31 cellular contexts compared by ENCODE assay signal in the genomic region with DNA sequence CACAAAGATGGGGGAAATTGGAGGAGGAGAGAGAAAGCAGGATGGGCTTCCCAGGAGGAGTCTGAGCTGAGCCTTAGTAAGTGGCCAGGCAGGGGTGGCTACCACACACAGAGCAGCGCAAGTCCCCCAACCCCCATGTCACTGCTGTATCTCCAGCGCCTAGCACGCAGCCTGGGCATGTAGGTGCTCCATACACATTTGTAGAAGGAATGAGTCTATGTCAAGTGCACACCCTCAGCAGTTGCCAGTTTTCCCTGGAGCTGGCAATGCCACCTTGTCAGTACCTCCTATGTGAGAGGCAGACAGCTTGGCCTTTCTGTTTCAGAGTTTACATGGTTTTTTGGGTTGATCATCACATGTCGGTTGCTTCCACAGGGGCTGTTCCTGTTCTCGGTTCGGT.
"Had no signal": no experiment of that assay in that cellular context is flagged by ENCODE, and none has a peak within 500 bp of the region (broad histone marks: within the 10 kb centered on the region; RNA-seq: fewer than 3 reads in every experiment).

No MANE protein-coding gene starts in this region.

- H3K36me3 ChIP-seq: adrenal gland, cardiac muscle cell, pancreas, suprapubic skin had no signal

- ATAC-seq: left colon, lower lobe of right lung, pancreas, psoas muscle, T-cell had no signal

- H3K4me1 ChIP-seq: adrenal gland, ascending aorta, lower lobe of right lung, pancreas, psoas muscle, suprapubic skin, tibial artery had no signal

- H3K9me3 ChIP-seq: adrenal gland, ascending aorta, lower lobe of right lung, pancreas, psoas muscle, suprapubic skin, tibial artery had no signal

- H3K4me3 ChIP-seq: adrenal gland, ascending aorta, cardiac muscle cell, coronary artery, dorsolateral prefrontal cortex, hepatocyte, lower lobe of right lung, pancreas, psoas muscle, suprapubic skin, tibial artery had no signal

- H3K27me3 ChIP-seq: adrenal gland, ascending aorta, cardiac muscle cell, dorsolateral prefrontal cortex, hepatocyte, pancreas, suprapubic skin, tibial artery had no signal

- H3K4me1 Mint-ChIP-seq: activated B cell treated with CpG ODN at 0.5 μM for 24 hours had no signal

- H3K9me3 Mint-ChIP-seq: activated B cell treated with CpG ODN at 0.5 μM for 24 hours; activated naive CD4-positive, alpha-beta T cell treated with anti-CD3 and anti-CD28 coated beads for 36 hours; nephron; T-cell; T-helper 2 cell treated with Interferon-gamma antibody and Interleukin-4, amounts not matched to agents 5 μg/mL and 100 μg/mL, for 36 hours had no signal

- H3K4me3 Mint-ChIP-seq: activated B cell treated with CpG ODN at 0.5 μM for 24 hours; activated naive CD4-positive, alpha-beta T cell treated with anti-CD3 and anti-CD28 coated beads for 36 hours; activated naive CD8-positive, alpha-beta T cell treated with anti-CD3 and anti-CD28 coated beads for 36 hours; activated T-helper 1 cell treated with anti-CD3 and anti-CD28 coated beads, Interleukin-12 subunit alpha, Interleukin-12 subunit beta, Interleukin-2, Interleukin-4 antibody, amounts not matched to agents 30 ng/mL and 10 ng/mL and 1 ng/mL, durations not matched to agents 14 hours and 24 hours and 36 hours; brain; nephron; T-cell; T-helper 2 cell treated with Interferon-gamma antibody and Interleukin-4, amounts not matched to agents 5 μg/mL and 100 μg/mL, for 36 hours had no signal

- H3K27ac ChIP-seq: adrenal gland, ascending aorta, cardiac muscle cell, coronary artery, hepatocyte, lower lobe of right lung, pancreas, psoas muscle, suprapubic skin, tibial artery had no signal

- DNase-seq: activated B cell treated with CpG ODN at 0.5 μM for 24 hours; activated CD4-positive, alpha-beta T cell treated with anti-CD3 and anti-CD28 coated beads, Interleukin-2, amount 50 U/mL, for 4 hours; activated CD8-positive, alpha-beta memory T cell treated with anti-CD3 and anti-CD28 coated beads for 24 hours; activated CD8-positive, alpha-beta memory T cell treated with anti-CD3 and anti-CD28 coated beads, Interleukin-2, amount 50 U/mL, for 4 hours; activated effector memory CD4-positive, alpha-beta T cell treated with anti-CD3 and anti-CD28 coated beads, Interleukin-2, amount 50 U/mL, for 16 hours; activated naive CD4-positive, alpha-beta T cell treated with anti-CD3 and anti-CD28 coated beads for 36 hours; activated naive CD8-positive, alpha-beta T cell treated with anti-CD3 and anti-CD28 coated beads for 36 hours; activated T-cell treated with anti-CD3 and anti-CD28 coated beads, Interleukin-2, amount 50 U/mL, for 1 hour; adrenal gland; dorsolateral prefrontal cortex; effector memory CD4-positive, alpha-beta T cell; left colon; lower lobe of right lung; mesenchymal stem cell; pancreas; psoas muscle; right cardiac atrium; stimulated activated CD4-positive, alpha-beta T cell treated with anti-CD3 and anti-CD28 coated beads, Interleukin-15, amount 100 ng/mL, for 24 hours; stimulated activated CD4-positive, alpha-beta T cell treated with anti-CD3 and anti-CD28 coated beads, Interleukin-2, amount 100 ng/mL, for 24 hours; stimulated activated naive CD4-positive, alpha-beta T cell; T-cell; tibial artery had no signal

- H3K27me3 Mint-ChIP-seq: activated B cell treated with CpG ODN at 0.5 μM for 24 hours; activated naive CD8-positive, alpha-beta T cell treated with anti-CD3 and anti-CD28 coated beads for 36 hours; brain; T-cell had no signal

- H3K27ac Mint-ChIP-seq: activated B cell treated with CpG ODN at 0.5 μM for 24 hours; activated naive CD4-positive, alpha-beta T cell treated with anti-CD3 and anti-CD28 coated beads for 36 hours; activated naive CD8-positive, alpha-beta T cell treated with anti-CD3 and anti-CD28 coated beads for 36 hours; activated T-helper 1 cell treated with anti-CD3 and anti-CD28 coated beads, Interleukin-12 subunit alpha, Interleukin-12 subunit beta, Interleukin-2, Interleukin-4 antibody, amounts not matched to agents 30 ng/mL and 10 ng/mL and 1 ng/mL, durations not matched to agents 14 hours and 24 hours and 36 hours; nephron; T-cell; T-helper 2 cell treated with Interferon-gamma antibody and Interleukin-4, amounts not matched to agents 5 μg/mL and 100 μg/mL, for 36 hours had no signal
